In the genomic region with DNA sequence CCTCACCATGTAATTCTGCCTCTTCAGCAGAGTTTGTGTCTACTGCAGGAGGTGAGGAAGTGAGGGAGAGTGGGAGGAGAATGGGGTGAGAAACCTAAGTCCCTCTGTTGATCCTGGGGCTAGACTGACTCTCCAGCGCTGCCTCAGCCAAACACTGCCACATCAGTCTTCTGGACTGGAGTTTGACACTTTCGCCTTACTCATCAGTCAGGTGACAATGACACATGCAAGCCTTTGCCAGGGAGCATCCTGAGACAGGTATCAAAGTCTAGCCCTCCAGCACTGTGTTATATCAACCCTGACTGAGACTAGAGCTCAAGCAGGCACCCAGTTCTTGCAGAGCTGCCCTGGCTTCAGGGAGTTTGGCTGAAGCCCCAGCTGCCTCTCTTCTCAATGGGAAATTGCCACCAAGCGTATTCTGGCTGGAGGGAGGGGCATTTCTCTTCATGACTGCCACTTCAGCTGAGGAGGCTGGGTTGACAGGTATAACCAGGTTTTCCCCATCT, we compare ENCODE assay signal across 11 cellular contexts. TPM values are rescaled to one million over a fixed set of nuclear protein-coding genes. Genes with fewer than 3 reads are reported as not detected.
DNase-seq lines count a peak whose midpoint lies in the region; ATAC-seq and TF ChIP-seq lines count a peak whose summit lies in the region.
"Had no signal": no experiment of that assay in that cellular context is flagged by ENCODE, and none has a peak within 500 bp of the region (broad histone marks: within the 10 kb centered on the region; RNA-seq: fewer than 3 reads in every experiment).

No MANE protein-coding gene starts in this region.

- ATAC-seq in heart left ventricle (peak in 3 of 4 donors; percentile 18 to 55 (median 46)), left ventricle myocardium superior (peak; percentile 42), upper lobe of right lung (peak; percentile 77), GM19023 (IDR thresholded peaks at IDR 0.05; ENCODE audit: unreplicated experiment) (no peak)
- ATAC-seq in CD4-positive, alpha-beta T cell (ENCODE audit: poor library complexity): no peak

- POLR2A ChIA-PET in CD4-positive, alpha-beta T cell (lab: Charles Lee): interaction anchor here (0.6 kb wide), 1 partner anchor 75 kb away, joined by 4 read pairs; no protein-coding TSS in a partner anchor

- DNase-seq in heart left ventricle (peak in 1 of 5 donors; percentile 31), left ventricle myocardium inferior (no peak), RPMI7951 (ENCODE audit: low read depth) (peak; percentile 23), left ventricle myocardium superior (no peak), upper lobe of right lung (peak; percentile 67), coronary artery (ENCODE audit: low spot score) (no peak)
- no peak for DNase-seq in CD4-positive, alpha-beta T cell
- DNase-seq: T1000 had no signal

- H3K4me3 Mint-ChIP-seq in CD4-positive, alpha-beta T cell: no peak overlapping the region
- H3K4me3 Mint-ChIP-seq: neural crest cell had no signal

- H3K9me3 ChIP-seq in heart left ventricle: no peaks in the 10 kb centered on the region
- no peaks in the 10 kb centered on the region for H3K9me3 ChIP-seq in left ventricle myocardium inferior (replicated peaks)
- no peaks in the 10 kb centered on the region for H3K9me3 ChIP-seq in upper lobe of right lung
- no peaks in the 10 kb centered on the region for H3K9me3 ChIP-seq in CD4-positive, alpha-beta T cell (ENCODE audit: control insufficient read depth, low read length)
- H3K9me3 ChIP-seq: ascending aorta had no signal

- intact Hi-C loops in heart left ventricle (cut with DNase I): no loop called here
- intact Hi-C loops in left ventricle myocardium inferior (cut with micrococcal nuclease): no loop called here
- intact Hi-C loops in left ventricle myocardium superior (cut with micrococcal nuclease): no loop called here
- intact Hi-C loops in upper lobe of right lung (cut with DNase I): no loop called here
- intact Hi-C loops in CD4-positive, alpha-beta T cell (cut with DNase I, micrococcal nuclease): no loop called here

- WGBS in heart left ventricle, 4 donors: 71 to 84% (median 76%) methylated on average over 3 of the region's 3 CpGs

- H3K27ac Mint-ChIP-seq in CD4-positive, alpha-beta T cell: no peak overlapping the region

- TF ChIP-seq CTCF in heart left ventricle (IDR thresholded peaks at IDR 0.05) (no peak), left ventricle myocardium inferior (IDR thresholded peaks at IDR 0.05; ENCODE audit: borderline replicate concordance) (no peak), upper lobe of right lung (IDR thresholded peaks at IDR 0.05) (no peak), coronary artery (IDR thresholded peaks at IDR 0.05) (no peak)
- no peak for TF ChIP-seq CTCF in CD4-positive, alpha-beta T cell (IDR thresholded peaks at IDR 0.05)

- H3K4me3 ChIP-seq in heart left ventricle (no peak overlapping the region), left ventricle myocardium inferior (no peak overlapping the region), upper lobe of right lung (no peak overlapping the region), coronary artery (no peak overlapping the region)
- H3K4me3 ChIP-seq: ascending aorta had no signal

- no peak overlapping the region for H3K27ac ChIP-seq in heart left ventricle
- no peak overlapping the region for H3K27ac ChIP-seq in left ventricle myocardium inferior (replicated peaks)
- no peak overlapping the region for H3K27ac ChIP-seq in upper lobe of right lung
- H3K27ac ChIP-seq in coronary artery: no peak overlapping the region
- no peak overlapping the region for H3K27ac ChIP-seq in CD4-positive, alpha-beta T cell (ENCODE audit: low read depth, low read length)
- H3K27ac ChIP-seq: ascending aorta had no signal

- CTCF ChIA-PET in CD4-positive, alpha-beta T cell (lab: Charles Lee): no interaction called here

- H3K4me1 ChIP-seq in heart left ventricle: peaks cover 0 to 17% (median 0%) of the 10 kb centered on the region in 12 donors
- peaks cover 12% of the 10 kb centered on the region for H3K4me1 ChIP-seq in left ventricle myocardium inferior
- H3K4me1 ChIP-seq in upper lobe of right lung: peaks cover 9% of the 10 kb centered on the region
- H3K4me1 ChIP-seq: ascending aorta had no signal

- H3K27me3 ChIP-seq in heart left ventricle: no peaks in the 10 kb centered on the region
- H3K27me3 ChIP-seq in left ventricle myocardium inferior (ENCODE audit: low read depth): no peaks in the 10 kb centered on the region
- no peaks in the 10 kb centered on the region for H3K27me3 ChIP-seq in upper lobe of right lung
- H3K27me3 ChIP-seq in CD4-positive, alpha-beta T cell (ENCODE audit: control insufficient read depth, insufficient read depth, low read length): no peaks in the 10 kb centered on the region
- H3K27me3 ChIP-seq: ascending aorta had no signal

- H3K9me3 Mint-ChIP-seq in CD4-positive, alpha-beta T cell: no peaks in the 10 kb centered on the region
- H3K9me3 Mint-ChIP-seq: neural crest cell had no signal

- no peaks in the 10 kb centered on the region for H3K4me1 Mint-ChIP-seq in CD4-positive, alpha-beta T cell (ENCODE audit: low read depth)

- no peak for TF ChIP-seq POLR2A in heart left ventricle (IDR thresholded peaks at IDR 0.05)

- H3K36me3 ChIP-seq in heart left ventricle: no peaks in the 10 kb centered on the region
- H3K36me3 ChIP-seq in left ventricle myocardium inferior: no peaks in the 10 kb centered on the region
- no peaks in the 10 kb centered on the region for H3K36me3 ChIP-seq in upper lobe of right lung
- H3K36me3 ChIP-seq: ascending aorta had no signal

- no peaks in the 10 kb centered on the region for H3K27me3 Mint-ChIP-seq in CD4-positive, alpha-beta T cell

- no peaks in the 10 kb centered on the region for H3K36me3 Mint-ChIP-seq in CD4-positive, alpha-beta T cell (ENCODE audit: low read depth)

RNA-seq across cellular contexts. Expression of a gene that starts 33.3 kb away (rescaled TPM):
- total RNA-seq in heart left ventricle (10 to 100 TPM; 12.8 to 33.4 (median 27.3) TPM), left ventricle myocardium inferior (21.5 TPM), left ventricle myocardium superior (19.1 TPM), upper lobe of right lung (34.1 TPM)
- 10 to 100 TPM in 1 of 2 donors, 1 to 10 TPM in 1; 6.7 to 23.7 TPM for polyA plus RNA-seq in heart left ventricle
- 16.8 and 23.4 TPM in 2 replicates for total RNA-seq in RPMI7951 (2014; rRNA removed; shearing (Covaris generic))
- total RNA-seq in CD4-positive, alpha-beta T cell: 100 to 1,000 TPM in 1 of 2 experiments, 10 to 100 TPM in 1; 93.1 to 104 TPM

RNA-seq across cellular contexts. Expression of a gene that starts 55.8 kb away (rescaled TPM):
- 10 to 100 TPM; 12.3 to 17.6 (median 14.1) TPM for total RNA-seq in heart left ventricle
- 10 to 100 TPM; 15.7 to 22.9 TPM for polyA plus RNA-seq in heart left ventricle
- total RNA-seq in left ventricle myocardium inferior: 15.4 TPM
- total RNA-seq in RPMI7951 (2014; rRNA removed; shearing (Covaris generic)): 36.3 and 40.9 TPM in 2 replicates
- total RNA-seq in left ventricle myocardium superior: 12.3 TPM
- total RNA-seq in upper lobe of right lung: 21.0 TPM
- total RNA-seq in CD4-positive, alpha-beta T cell: 10 to 100 TPM; 23.7 to 27.1 TPM

Comparison
In these comparisons a context has a peak if more than half of its experiments do, and no peak if none do; other contexts are left out.
1. ATAC-seq: peak in heart left ventricle (3 of 4), left ventricle myocardium superior (single experiment) and upper lobe of right lung (single experiment); none in CD4-positive, alpha-beta T cell (single experiment) and GM19023 (single experiment).
2. DNase-seq: peak in RPMI7951 (single experiment) and upper lobe of right lung (single experiment); none in left ventricle myocardium inferior (single experiment), left ventricle myocardium superior (single experiment), coronary artery (single experiment) and CD4-positive, alpha-beta T cell (0 of 10).